ENCODE assay signal across 8 cellular contexts in the genomic region with DNA sequence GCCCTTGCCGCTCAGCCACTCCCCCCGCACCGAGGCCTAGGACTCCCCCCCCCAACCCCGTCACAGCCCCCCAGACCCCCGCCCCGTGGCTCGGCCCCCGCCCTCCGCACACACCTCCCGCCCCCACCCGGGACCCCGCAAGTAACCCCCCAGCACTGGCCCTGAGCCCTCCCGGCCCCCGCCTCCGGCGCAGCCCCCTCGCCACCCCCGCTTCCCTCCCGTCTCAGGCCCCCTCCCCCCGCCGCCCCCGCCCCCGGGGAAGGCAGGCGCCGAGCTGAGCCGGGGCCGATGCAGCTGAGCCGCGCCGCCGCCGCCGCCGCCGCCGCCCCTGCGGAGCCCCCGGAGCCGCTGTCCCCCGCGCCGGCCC. TPM values are rescaled to one million over a fixed set of nuclear protein-coding genes. Genes with fewer than 3 reads are reported as not detected.
A peak's percentile ranks its signal among the peaks of the same experiment; 100 is the strongest.
DNase-seq lines count a peak whose midpoint lies in the region; ATAC-seq, FAIRE-seq and TF ChIP-seq lines count a peak whose summit lies in the region.

No MANE protein-coding gene starts in this region.

- FAIRE-seq in bronchial epithelial cell (lab: Jason Lieb, UNC), result no peak

- no peaks in the 10 kb centered on the region for H3K36me3 Mint-ChIP-seq in natural killer cell
- no peaks in the 10 kb centered on the region for H3K36me3 Mint-ChIP-seq in natural killer cell treated with Interleukin-12 subunit alpha and Interleukin-12 subunit beta and Interleukin-15 and Interleukin-18, amount 100 ng/mL, for 72 hours

- TF ChIP-seq POLR2A in GM18505 (IDR thresholded peaks at IDR 0.05; ENCODE audit: borderline replicate concordance, extremely low read depth, insufficient read depth, insufficient read length), result no peak

- intact Hi-C loops in natural killer cell (cut with micrococcal nuclease), result no loop called here

- no peaks in the 10 kb centered on the region for H3K36me3 ChIP-seq in bronchial epithelial cell (ENCODE audit: control insufficient read depth, insufficient read depth, low read length)
- peaks cover 22% of the 10 kb centered on the region for H3K36me3 ChIP-seq in mesodermal cell (ENCODE audit: control insufficient read depth, insufficient read depth, low read length)
- H3K36me3 ChIP-seq in urinary bladder (ENCODE audit: insufficient read depth), result no peaks in the 10 kb centered on the region

- DNase-seq in natural killer cell, result no peak
- DNase-seq in natural killer cell treated with Interleukin-12 subunit alpha and Interleukin-12 subunit beta and Interleukin-15 and Interleukin-18, amount 100 ng/mL, for 72 hours (ENCODE audit: low spot score), result no peak
- DNase-seq in bronchial epithelial cell (ENCODE audit: low read depth), result no peak
- no peak for DNase-seq in activated CD4-positive, alpha-beta T cell treated with anti-CD3 and anti-CD28 coated beads, Interleukin-2, amount 50 U/mL, for 1 hour
- no peak for DNase-seq in NCI-H345 (lab: John Stamatoyannopoulos, UW)

- no peak overlapping the region for H3K27ac Mint-ChIP-seq in natural killer cell
- H3K27ac Mint-ChIP-seq in natural killer cell treated with Interleukin-12 subunit alpha and Interleukin-12 subunit beta and Interleukin-15 and Interleukin-18, amount 100 ng/mL, for 72 hours, result no peak overlapping the region

- H3K27me3 Mint-ChIP-seq in natural killer cell (ENCODE audit: low read depth in 2 of 2), result peaks cover 35 to 44% of the 10 kb centered on the region in 2 donors
- H3K27me3 Mint-ChIP-seq in natural killer cell treated with Interleukin-12 subunit alpha and Interleukin-12 subunit beta and Interleukin-15 and Interleukin-18, amount 100 ng/mL, for 72 hours, result peaks cover 34 to 41% of the 10 kb centered on the region in 2 donors

- ATAC-seq in natural killer cell (peak in 2 of 3 donors; percentile 21 to 31), GM18505 (IDR thresholded peaks at IDR 0.05; ENCODE audit: unreplicated experiment) (no peak)
- no peak for ATAC-seq in natural killer cell treated with Interleukin-12 subunit alpha and Interleukin-12 subunit beta and Interleukin-15 and Interleukin-18, amount 100 ng/mL, for 72 hours

- H3K4me1 Mint-ChIP-seq in natural killer cell, result peaks cover 0 to 38% of the 10 kb centered on the region in 2 donors
- H3K4me1 Mint-ChIP-seq in natural killer cell treated with Interleukin-12 subunit alpha and Interleukin-12 subunit beta and Interleukin-15 and Interleukin-18, amount 100 ng/mL, for 72 hours (ENCODE audit: low read depth in 2 of 2), result peaks cover 6 to 20% of the 10 kb centered on the region in 2 donors

- no peak overlapping the region for H3K27ac ChIP-seq in mesodermal cell (ENCODE audit: low read depth, low read length, severe bottlenecking)
- no peak overlapping the region for H3K27ac ChIP-seq in urinary bladder (ENCODE audit: low read depth)

- H3K4me3 ChIP-seq in bronchial epithelial cell (ENCODE audit: low read depth, low read length), result peak overlapping the region; percentile 21
- peak overlapping the region; percentile 46 for H3K4me3 ChIP-seq in mesodermal cell (ENCODE audit: extremely low read depth, insufficient read depth, low read length, poor library complexity, severe bottlenecking)
- H3K4me3 ChIP-seq in urinary bladder (ENCODE audit: low read depth, low read length), result peak overlapping the region; percentile 59

- peaks cover 8% of the 10 kb centered on the region for H3K4me1 ChIP-seq in mesodermal cell (ENCODE audit: control insufficient read depth, insufficient read depth, low read length, poor library complexity, severe bottlenecking)
- no peaks in the 10 kb centered on the region for H3K4me1 ChIP-seq in urinary bladder (ENCODE audit: insufficient read depth)

- no peaks in the 10 kb centered on the region for H3K9me3 ChIP-seq in mesodermal cell (ENCODE audit: control insufficient read depth, low read length)

- no peaks in the 10 kb centered on the region for H3K9me3 Mint-ChIP-seq in natural killer cell
- H3K9me3 Mint-ChIP-seq in natural killer cell treated with Interleukin-12 subunit alpha and Interleukin-12 subunit beta and Interleukin-15 and Interleukin-18, amount 100 ng/mL, for 72 hours, result no peaks in the 10 kb centered on the region

- peak overlapping the region; percentile 68 for H3K4me3 Mint-ChIP-seq in natural killer cell
- H3K4me3 Mint-ChIP-seq in natural killer cell treated with Interleukin-12 subunit alpha and Interleukin-12 subunit beta and Interleukin-15 and Interleukin-18, amount 100 ng/mL, for 72 hours, result no peak overlapping the region

- TF ChIP-seq CTCF in natural killer cell (IDR thresholded peaks at IDR 0.05), result no peak
- TF ChIP-seq CTCF in bronchial epithelial cell (IDR thresholded peaks at IDR 0.05; ENCODE audit: insufficient read depth, low read length, severe bottlenecking), result no peak

- WGBS in mesodermal cell (ENCODE audit: insufficient coverage in 2 of 2), 2 experiments, result 0% methylated on average over 12 of the region's 42 CpGs; no CpG with 5 or more reads in 1 of the 2 experiments
- WGBS in urinary bladder, result 1% methylated on average over 32 of the region's 42 CpGs

- no peaks in the 10 kb centered on the region for H3K27me3 ChIP-seq in bronchial epithelial cell (ENCODE audit: control insufficient read depth, insufficient read depth, low read length)

RNA-seq across cellular contexts. Expression of a gene that starts 1.5 kb away (rescaled TPM):
- total RNA-seq in natural killer cell (under 1 TPM in 1 of 3 donors, not detected in 2; 0.07 TPM), bronchial epithelial cell (0.79 and 0.90 TPM in 2 replicates), urinary bladder (8.1 TPM)
- not detected for total RNA-seq in natural killer cell treated with Interleukin-12 subunit alpha and Interleukin-12 subunit beta and Interleukin-15 and Interleukin-18, amount 100 ng/mL, for 72 hours
- 25.5 TPM for polyA plus RNA-seq in mesodermal cell (2013, experiment 1 of 2)
- 17.5 TPM for polyA plus RNA-seq in mesodermal cell (2013, experiment 2 of 2)
- polyA plus RNA-seq in urinary bladder, result 18.5 TPM

RNA-seq across cellular contexts. Expression of a gene that starts 46.2 kb away (rescaled TPM):
- total RNA-seq in natural killer cell, result 10 to 100 TPM; 69.2 to 77.8 (median 69.3) TPM
- total RNA-seq in natural killer cell treated with Interleukin-12 subunit alpha and Interleukin-12 subunit beta and Interleukin-15 and Interleukin-18, amount 100 ng/mL, for 72 hours, result 10 to 100 TPM; 35.7 to 38.9 TPM
- total RNA-seq in bronchial epithelial cell, result 12.1 and 13.6 TPM in 2 replicates
- 28.3 TPM for polyA plus RNA-seq in mesodermal cell (2013, experiment 1 of 2)
- polyA plus RNA-seq in mesodermal cell (2013, experiment 2 of 2), result 25.1 TPM
- total RNA-seq in urinary bladder, result 8.7 TPM
- 36.3 TPM for polyA plus RNA-seq in urinary bladder

Comparison
In these comparisons a context has a peak if more than half of its experiments do, and no peak if none do; other contexts are left out.
1. ATAC-seq: peak in natural killer cell (2 of 3); none in natural killer cell treated with Interleukin-12 subunit alpha and Interleukin-12 subunit beta and Interleukin-15 and Interleukin-18, amount 100 ng/mL, for 72 hours (0 of 2) and GM18505 (single experiment).
2. Peak in every context shown above with its lines, with median percentiles within 50 percentile points of each other: H3K4me3 ChIP-seq.